In the genomic region with DNA sequence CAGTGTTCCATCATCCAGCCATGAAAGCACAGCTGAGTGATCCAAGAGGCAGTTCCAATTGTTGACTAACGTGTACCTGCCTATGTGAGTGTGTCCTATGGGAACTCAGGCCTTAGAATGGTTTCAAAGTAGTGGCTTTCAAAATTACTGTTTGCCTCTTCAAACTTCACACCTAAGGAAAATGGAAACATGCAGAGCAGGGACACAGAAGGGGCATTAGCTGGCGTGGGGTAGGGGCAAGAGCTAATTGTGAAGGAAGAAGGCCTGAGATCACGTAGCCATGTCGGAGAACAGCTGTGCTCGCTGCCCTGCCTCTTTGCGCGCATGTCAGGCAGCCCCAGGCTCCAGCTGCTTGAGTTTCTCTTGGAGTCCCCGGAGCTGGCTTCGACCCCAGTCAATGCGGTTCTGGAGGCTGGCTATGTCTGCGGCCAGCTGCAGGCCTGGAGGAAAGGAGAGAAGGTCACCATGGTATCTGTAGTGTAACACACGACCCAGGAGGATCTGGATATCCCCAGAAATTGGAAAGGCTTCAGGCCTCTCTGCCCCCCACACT, we compare ENCODE assay signal across 18 cellular contexts.
"Had no signal": no experiment of that assay in that cellular context is flagged by ENCODE, and none has a peak within 500 bp of the region (broad histone marks: within the 10 kb centered on the region; RNA-seq: fewer than 3 reads in every experiment).

No MANE protein-coding gene starts in this region.

- DNase-seq: activated CD4-positive, alpha-beta T cell treated with anti-CD3 and anti-CD28 coated beads, Interleukin-2, amount 50 U/mL, for 48 hours; activated CD4-positive, CD25-positive, alpha-beta regulatory T cell treated with anti-CD3 and anti-CD28 coated beads, Interleukin-2, amount 50 U/mL, for 72 hours; activated naive CD4-positive, alpha-beta T cell treated with anti-CD3 and anti-CD28 coated beads, Interleukin-2, amount 50 U/mL, for 16 hours; adrenal gland; caudate nucleus; cortex of kidney; effector CD8-positive, alpha-beta T cell; foreskin keratinocyte; mesenchymal stem cell; nephron progenitor cell; ovary; sigmoid colon; stimulated activated CD4-positive, alpha-beta T cell treated with anti-CD3 and anti-CD28 coated beads, Interleukin-12 subunit alpha, Interleukin-12 subunit beta, amount 100 ng/mL, for 4 hours; stimulated activated CD4-positive, alpha-beta T cell treated with anti-CD3 and anti-CD28 coated beads, Interleukin-2, amount 100 ng/mL, for 24 hours; T-helper 1 cell had no signal

- H3K4me3 Mint-ChIP-seq: stimulated activated memory B cell treated with anti-CD40 and anti-IgM and Interleukin-4, amounts not matched to agents 10 μg/mL and 1 μg/mL and 100 μg/mL, for 72 hours had no signal

- H3K27ac ChIP-seq: foreskin keratinocyte, ovary, sigmoid colon, vagina had no signal

- ATAC-seq: foreskin keratinocyte; SK-N-SH treated with all-trans-retinoic acid at 6 μM for 48 hours; stimulated activated memory B cell treated with anti-CD40 and anti-IgM and Interleukin-4, amounts not matched to agents 10 μg/mL and 1 μg/mL and 100 μg/mL, for 72 hours had no signal

- H3K27me3 ChIP-seq: adrenal gland, foreskin keratinocyte, ovary, sigmoid colon, vagina had no signal

- H3K4me3 ChIP-seq: adrenal gland, ovary, sigmoid colon, vagina had no signal

- H3K4me1 ChIP-seq: foreskin keratinocyte had no signal

- H3K27me3 Mint-ChIP-seq: stimulated activated memory B cell treated with anti-CD40 and anti-IgM and Interleukin-4, amounts not matched to agents 10 μg/mL and 1 μg/mL and 100 μg/mL, for 72 hours had no signal

- H3K9me3 Mint-ChIP-seq: stimulated activated memory B cell treated with anti-CD40 and anti-IgM and Interleukin-4, amounts not matched to agents 10 μg/mL and 1 μg/mL and 100 μg/mL, for 72 hours had no signal

- H3K9me3 ChIP-seq: adrenal gland, ovary, vagina had no signal

- H3K36me3 ChIP-seq: ovary had no signal

- H3K27ac Mint-ChIP-seq: nephron progenitor cell; stimulated activated memory B cell treated with anti-CD40 and anti-IgM and Interleukin-4, amounts not matched to agents 10 μg/mL and 1 μg/mL and 100 μg/mL, for 72 hours had no signal
